8 cellular contexts compared by ENCODE assay signal in genomic region chr15:98776607-98777281, GRCh38.
DNase-seq lines count a peak whose midpoint lies in the region; ATAC-seq, FAIRE-seq and TF ChIP-seq lines count a peak whose summit lies in the region.

No MANE protein-coding gene starts in this region.

- FAIRE-seq in kidney (lab: Jason Lieb, UNC) = no peak

- no peaks in the 10 kb centered on the region for H3K36me3 Mint-ChIP-seq in activated CD8-positive, alpha-beta T cell treated with anti-CD3 and anti-CD28 coated beads, Interleukin-2, amount 10 ng/mL, durations not matched to agents 7 days and 5 days (ENCODE audit: low read depth)

- peak overlapping the region in 1 of 2 donors; percentile 63 for H3K9ac ChIP-seq in kidney (ENCODE audit: low read length in 2 of 2)

- TF ChIP-seq CTCF in kidney (IDR thresholded peaks at IDR 0.05; ENCODE audit: borderline replicate concordance, extremely low read depth, insufficient read depth) = no peak

- H3K36me3 ChIP-seq in kidney (ENCODE audit: control insufficient read depth in 1 of 2, insufficient read depth in 2 of 2, low read length in 2 of 2) = no peaks in the 10 kb centered on the region

- peak overlapping the region in 1 of 2 donors; percentile 54 for H3K4me3 ChIP-seq in kidney (ENCODE audit: low read length in 2 of 2)

- peaks cover 2% of the 10 kb centered on the region for H3K27me3 Mint-ChIP-seq in activated CD8-positive, alpha-beta T cell treated with anti-CD3 and anti-CD28 coated beads, Interleukin-2, amount 10 ng/mL, durations not matched to agents 7 days and 5 days (ENCODE audit: low read depth)

- POLR2A ChIA-PET in activated CD8-positive, alpha-beta T cell treated with anti-CD3 and anti-CD28 coated beads, Interleukin-2, amount 10 ng/mL, durations not matched to agents 7 days and 5 days (lab: Charles Lee) = no interaction called here

- peak overlapping the region; percentile 3 for H3K27ac Mint-ChIP-seq in activated CD8-positive, alpha-beta T cell treated with anti-CD3 and anti-CD28 coated beads, Interleukin-2, amount 10 ng/mL, durations not matched to agents 7 days and 5 days

- H3K9me3 ChIP-seq in kidney (ENCODE audit: control insufficient read depth in 1 of 2, low read length in 2 of 2) = no peaks in the 10 kb centered on the region

- CTCF ChIA-PET in activated CD8-positive, alpha-beta T cell treated with anti-CD3 and anti-CD28 coated beads, Interleukin-2, amount 10 ng/mL, durations not matched to agents 7 days and 5 days (lab: Charles Lee) = interaction anchor here (1.0 to 3.3 kb wide), 6 partner anchors 11 to 349 kb away, joined by 3 to 36 read pairs (median 3); no protein-coding TSS in a partner anchor

- peak overlapping the region; percentile 44 to 96 for H3K27ac ChIP-seq in kidney (ENCODE audit: low read depth in 2 of 2, low read length in 2 of 2)

- no peak overlapping the region for H3K4me3 Mint-ChIP-seq in activated CD8-positive, alpha-beta T cell treated with anti-CD3 and anti-CD28 coated beads, Interleukin-2, amount 10 ng/mL, durations not matched to agents 7 days and 5 days

- peaks cover 16 to 40% of the 10 kb centered on the region in 2 donors for H3K4me1 ChIP-seq in kidney (ENCODE audit: control insufficient read depth in 1 of 2, insufficient read depth in 1 of 2, low read depth in 1 of 2, low read length in 2 of 2)

- peak; percentile 27 for DNase-seq in activated T-cell treated with anti-CD3 and anti-CD28 coated beads, Interleukin-2, amount 50 U/mL, for 1 hour
- no peak for DNase-seq in activated T-cell treated with anti-CD3 and anti-CD28 coated beads for 4 hours
- DNase-seq in activated CD8-positive, alpha-beta T cell treated with anti-CD3 and anti-CD28 coated beads, Interleukin-2, amount 10 ng/mL, durations not matched to agents 7 days and 5 days = peak; percentile 48
- peak; percentile 92 for DNase-seq in kidney
- peak; percentile 51 for DNase-seq in ureter (ENCODE audit: low spot score)
- no peak for DNase-seq in NCI-H510A (lab: John Stamatoyannopoulos, UW)
- no peak for DNase-seq in NOMO-1 treated with dmso at 0.1 percent for 144 hours (lab: John Stamatoyannopoulos, UW; ENCODE audit: unreplicated experiment)

- ATAC-seq in HG03280 (IDR thresholded peaks at IDR 0.05; ENCODE audit: unreplicated experiment) = peak; percentile 62
- ATAC-seq in activated CD8-positive, alpha-beta T cell treated with anti-CD3 and anti-CD28 coated beads, Interleukin-2, amount 10 ng/mL, durations not matched to agents 7 days and 5 days = peak; percentile 73

- peaks cover 27% of the 10 kb centered on the region for H3K4me1 Mint-ChIP-seq in activated CD8-positive, alpha-beta T cell treated with anti-CD3 and anti-CD28 coated beads, Interleukin-2, amount 10 ng/mL, durations not matched to agents 7 days and 5 days (ENCODE audit: low read depth)

- H3K9me3 Mint-ChIP-seq in activated CD8-positive, alpha-beta T cell treated with anti-CD3 and anti-CD28 coated beads, Interleukin-2, amount 10 ng/mL, durations not matched to agents 7 days and 5 days (ENCODE audit: insufficient read depth) = no peaks in the 10 kb centered on the region

- intact Hi-C loops in kidney (cut with DNase I) = no loop called here

Comparison
In these comparisons a context has a peak if more than half of its experiments do, and no peak if none do; other contexts are left out.
1. DNase-seq: peak in activated T-cell treated with anti-CD3 and anti-CD28 coated beads, Interleukin-2, amount 50 U/mL, for 1 hour (single experiment), activated CD8-positive, alpha-beta T cell treated with anti-CD3 and anti-CD28 coated beads, Interleukin-2, amount 10 ng/mL, durations not matched to agents 7 days and 5 days (single experiment), kidney (single experiment) and ureter (single experiment); none in activated T-cell treated with anti-CD3 and anti-CD28 coated beads for 4 hours (single experiment), NCI-H510A (single experiment) and NOMO-1 treated with dmso at 0.1 percent for 144 hours (single experiment).